8 cellular contexts compared by ENCODE assay signal in the genomic region with DNA sequence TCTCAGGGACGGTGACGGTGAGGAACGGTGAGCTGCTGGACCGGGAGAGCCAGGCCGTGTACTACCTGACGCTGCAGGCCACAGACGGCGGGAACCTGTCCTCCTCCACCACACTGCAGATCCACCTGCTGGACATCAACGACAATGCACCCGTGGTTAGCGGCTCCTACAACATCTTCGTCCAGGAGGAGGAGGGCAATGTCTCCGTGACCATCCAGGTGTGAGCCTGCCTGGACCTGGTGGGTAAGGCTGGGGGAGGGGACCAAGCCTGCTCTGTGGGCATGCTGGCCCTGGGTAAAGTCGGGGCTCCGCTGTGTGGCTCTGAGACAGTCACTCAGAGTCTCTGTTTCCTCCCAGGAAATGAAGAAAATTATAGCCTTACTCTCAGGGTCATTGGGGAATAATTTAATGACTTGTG. TPM values are rescaled to one million over a fixed set of nuclear protein-coding genes. Genes with fewer than 3 reads are reported as not detected.
DNase-seq lines count a peak whose midpoint lies in the region; ATAC-seq and TF ChIP-seq lines count a peak whose summit lies in the region.

No MANE protein-coding gene starts in this region.

- CTCF ChIA-PET in activated CD4-positive, alpha-beta memory T cell treated with anti-CD3 and anti-CD28 coated beads for 36 hours (lab: Charles Lee) = interaction anchor here (1.2 to 2.2 kb wide), 3 partner anchors 18 to 162 kb away, joined by 4 to 12 read pairs (median 6); a partner anchor contains a TSS

- no peaks in the 10 kb centered on the region for H3K9me3 ChIP-seq in fibroblast of lung (ENCODE audit: control insufficient read depth, insufficient read depth, low read depth, low read length)
- no peaks in the 10 kb centered on the region for H3K9me3 ChIP-seq in psoas muscle

- no peaks in the 10 kb centered on the region for H3K36me3 ChIP-seq in fibroblast of lung (ENCODE audit: control insufficient read depth, insufficient read depth, low read length)
- no peaks in the 10 kb centered on the region for H3K36me3 ChIP-seq in psoas muscle (ENCODE audit: insufficient read depth in 1 of 2, low read depth in 1 of 2)

- H3K27me3 ChIP-seq in fibroblast of lung (ENCODE audit: control insufficient read depth, insufficient read depth, low read length) = no peaks in the 10 kb centered on the region
- H3K27me3 ChIP-seq in psoas muscle (ENCODE audit: insufficient read depth in 3 of 3, low read length in 2 of 3) = peaks cover 0 to 3% (median 0%) of the 10 kb centered on the region in 3 donors

- TF ChIP-seq CTCF in fibroblast of lung (conservative IDR thresholded peaks at IDR 0.05 in 1 of 2, IDR thresholded peaks at IDR 0.05 in 1 of 2; ENCODE audit: low read depth in 1 of 2, low read length in 2 of 2) (peak; percentile 23 to 50), psoas muscle (IDR thresholded peaks at IDR 0.05) (peak; percentile 22)

- POLR2A ChIA-PET in activated CD4-positive, alpha-beta memory T cell treated with anti-CD3 and anti-CD28 coated beads for 36 hours (lab: Charles Lee) = no interaction called here

- no peaks in the 10 kb centered on the region for H3K36me3 Mint-ChIP-seq in activated CD4-positive, alpha-beta memory T cell treated with anti-CD3 and anti-CD28 coated beads for 36 hours

- H3K4me3 ChIP-seq in fibroblast of lung (replicated peaks in 1 of 4; ENCODE audit: control extremely low read depth in 1 of 4, insufficient read depth in 1 of 4, low read depth in 3 of 4, low read length in 4 of 4) (no peak overlapping the region), psoas muscle (no peak overlapping the region)

- no peak overlapping the region for H3K4me2 ChIP-seq in fibroblast of lung (ENCODE audit: extremely low read depth, insufficient read depth, low read length)

- H2AFZ ChIP-seq in fibroblast of lung (ENCODE audit: low read length) = no peak overlapping the region

- H4K20me1 ChIP-seq in fibroblast of lung (ENCODE audit: control insufficient read depth, extremely low read depth, insufficient read depth, low read length) = no peaks in the 10 kb centered on the region

- no peak for ATAC-seq in psoas muscle
- no peak for ATAC-seq in GM18867 (IDR thresholded peaks at IDR 0.05; ENCODE audit: unreplicated experiment)
- ATAC-seq in HG03095 (IDR thresholded peaks at IDR 0.05; ENCODE audit: unreplicated experiment) = no peak
- ATAC-seq in HG03045 (IDR thresholded peaks at IDR 0.05; ENCODE audit: unreplicated experiment) = no peak

- no peak overlapping the region for H3K27ac Mint-ChIP-seq in activated CD4-positive, alpha-beta memory T cell treated with anti-CD3 and anti-CD28 coated beads for 36 hours

- no peaks in the 10 kb centered on the region for H3K27me3 Mint-ChIP-seq in activated CD4-positive, alpha-beta memory T cell treated with anti-CD3 and anti-CD28 coated beads for 36 hours

- H3K4me1 Mint-ChIP-seq in activated CD4-positive, alpha-beta memory T cell treated with anti-CD3 and anti-CD28 coated beads for 36 hours (ENCODE audit: low read depth) = no peaks in the 10 kb centered on the region

- H3K27ac ChIP-seq in fibroblast of lung (ENCODE audit: insufficient read depth, low read length) (no peak overlapping the region), psoas muscle (no peak overlapping the region)

- H3K4me1 ChIP-seq in fibroblast of lung (ENCODE audit: control insufficient read depth, extremely low read depth, insufficient read depth, low read length) (no peaks in the 10 kb centered on the region), psoas muscle (no peaks in the 10 kb centered on the region)

- H3K4me3 Mint-ChIP-seq in activated CD4-positive, alpha-beta memory T cell treated with anti-CD3 and anti-CD28 coated beads for 36 hours = no peak overlapping the region

- 27 to 33% (median 31%) methylated on average over 15 of the region's 15 CpGs for WGBS in psoas muscle, 3 donors

- no peaks in the 10 kb centered on the region for H3K79me2 ChIP-seq in fibroblast of lung (ENCODE audit: control insufficient read depth, insufficient read depth, low read length)

- peak; percentile 88 for DNase-seq in ELF-1 (ENCODE audit: low read depth, low spot score)
- DNase-seq in LoVo (ENCODE audit: low spot score) = peak; percentile 77
- DNase-seq in activated CD4-positive, alpha-beta memory T cell treated with anti-CD3 and anti-CD28 coated beads for 36 hours = peak; percentile 65
- peak; percentile 26 to 36 for DNase-seq in fibroblast of lung (ENCODE audit: low read depth in 2 of 2)
- no peak for DNase-seq in psoas muscle

- intact Hi-C loops in activated CD4-positive, alpha-beta memory T cell treated with anti-CD3 and anti-CD28 coated beads for 36 hours (cut with micrococcal nuclease) = no loop called here
- intact Hi-C loops in psoas muscle (cut with DNase I) = no loop called here

- no peaks in the 10 kb centered on the region for H3K9me3 Mint-ChIP-seq in activated CD4-positive, alpha-beta memory T cell treated with anti-CD3 and anti-CD28 coated beads for 36 hours

- H3K9ac ChIP-seq in fibroblast of lung (ENCODE audit: insufficient read depth, low read length) = no peak overlapping the region

RNA-seq across cellular contexts. Expression of a gene that starts 29.3 kb away (rescaled TPM):
- under 1 TPM; 0.36 to 0.38 TPM for total RNA-seq in activated CD4-positive, alpha-beta memory T cell treated with anti-CD3 and anti-CD28 coated beads for 36 hours
- total RNA-seq in fibroblast of lung = under 0.01 TPM in 1 of 2 replicates, not detected in the other
- not detected in 2 replicates for polyA plus RNA-seq in fibroblast of lung
- 0.25 and 0.44 TPM in 2 replicates for polyA plus RNA-seq in fibroblast of lung (2012)
- not detected in 2 replicates for polyA minus RNA-seq in fibroblast of lung (ENCODE audit: low replicate concordance)
- under 1 TPM in 2 of 4 donors, not detected in 2; 0.13 to 0.30 TPM for total RNA-seq in psoas muscle
- polyA plus RNA-seq in psoas muscle = under 1 TPM in 2 of 3 donors, not detected in 1; 0.03 to 0.16 TPM

RNA-seq across cellular contexts. Expression of a gene that starts 31.6 kb away (rescaled TPM):
- total RNA-seq in activated CD4-positive, alpha-beta memory T cell treated with anti-CD3 and anti-CD28 coated beads for 36 hours = 1 to 10 TPM; 4.5 to 5.3 TPM
- total RNA-seq in fibroblast of lung = 4.9 and 6.3 TPM in 2 replicates
- 1.9 and 5.0 TPM in 2 replicates for polyA plus RNA-seq in fibroblast of lung
- polyA plus RNA-seq in fibroblast of lung (2012) = 4.0 and 10.0 TPM in 2 replicates
- polyA minus RNA-seq in fibroblast of lung (ENCODE audit: low replicate concordance) = 2.1 and 12.3 TPM in 2 replicates
- total RNA-seq in psoas muscle = under 1 TPM; 0.21 to 0.71 (median 0.37) TPM
- polyA plus RNA-seq in psoas muscle = 1 to 10 TPM in 1 of 3 donors, under 1 TPM in 2; 0.18 to 1.2 (median 0.23) TPM

RNA-seq across cellular contexts. Expression of a gene that starts 41.2 kb away (rescaled TPM):
- 10 to 100 TPM; 61.9 to 68.1 TPM for total RNA-seq in activated CD4-positive, alpha-beta memory T cell treated with anti-CD3 and anti-CD28 coated beads for 36 hours
- total RNA-seq in fibroblast of lung (2.3 and 2.6 TPM in 2 replicates), psoas muscle (10 to 100 TPM; 14.2 to 22.4 (median 16.5) TPM)
- polyA plus RNA-seq in fibroblast of lung (1.4 and 2.4 TPM in 2 replicates), psoas muscle (10 to 100 TPM in 1 of 3 donors, 1 to 10 TPM in 2; 5.6 to 10.1 (median 8.3) TPM)
- polyA plus RNA-seq in fibroblast of lung (2012) = 4.5 and 5.1 TPM in 2 replicates
- 3.4 and 5.1 TPM in 2 replicates for polyA minus RNA-seq in fibroblast of lung (ENCODE audit: low replicate concordance)

RNA-seq across cellular contexts. Expression of a gene that starts 51.9 kb away (rescaled TPM):
- total RNA-seq in activated CD4-positive, alpha-beta memory T cell treated with anti-CD3 and anti-CD28 coated beads for 36 hours = under 1 TPM in 1 of 2 experiments, not detected in 1; 0.31 TPM
- 0.17 TPM in 1 of 2 replicates, not detected in the other for total RNA-seq in fibroblast of lung
- 0.22 and 2.3 TPM in 2 replicates for polyA plus RNA-seq in fibroblast of lung
- 0.17 and 3.5 TPM in 2 replicates for polyA plus RNA-seq in fibroblast of lung (2012)
- 1.1 TPM in 1 of 2 replicates, not detected in the other for polyA minus RNA-seq in fibroblast of lung (ENCODE audit: low replicate concordance)
- 1 to 10 TPM in 1 of 4 donors, under 1 TPM in 3; 0.32 to 1.2 (median 0.78) TPM for total RNA-seq in psoas muscle
- under 1 TPM; 0.34 to 0.42 (median 0.38) TPM for polyA plus RNA-seq in psoas muscle

RNA-seq across cellular contexts. Expression of a gene that starts 52.1 kb away (rescaled TPM):
- not detected for total RNA-seq in activated CD4-positive, alpha-beta memory T cell treated with anti-CD3 and anti-CD28 coated beads for 36 hours
- not detected in 2 replicates for total RNA-seq in fibroblast of lung
- not detected in 2 replicates for polyA plus RNA-seq in fibroblast of lung
- polyA plus RNA-seq in fibroblast of lung (2012) = not detected in 2 replicates
- polyA minus RNA-seq in fibroblast of lung (ENCODE audit: low replicate concordance) = not detected in 2 replicates
- not detected for total RNA-seq in psoas muscle
- under 1 TPM in 2 of 3 donors, not detected in 1; 0.04 to 0.62 TPM for polyA plus RNA-seq in psoas muscle

Comparison
In these comparisons a context has a peak if more than half of its experiments do, and no peak if none do; other contexts are left out.
1. DNase-seq: peak in ELF-1 (single experiment), LoVo (single experiment), activated CD4-positive, alpha-beta memory T cell treated with anti-CD3 and anti-CD28 coated beads for 36 hours (single experiment) and fibroblast of lung (2 of 2); none in psoas muscle (0 of 2).